In the genomic region with DNA sequence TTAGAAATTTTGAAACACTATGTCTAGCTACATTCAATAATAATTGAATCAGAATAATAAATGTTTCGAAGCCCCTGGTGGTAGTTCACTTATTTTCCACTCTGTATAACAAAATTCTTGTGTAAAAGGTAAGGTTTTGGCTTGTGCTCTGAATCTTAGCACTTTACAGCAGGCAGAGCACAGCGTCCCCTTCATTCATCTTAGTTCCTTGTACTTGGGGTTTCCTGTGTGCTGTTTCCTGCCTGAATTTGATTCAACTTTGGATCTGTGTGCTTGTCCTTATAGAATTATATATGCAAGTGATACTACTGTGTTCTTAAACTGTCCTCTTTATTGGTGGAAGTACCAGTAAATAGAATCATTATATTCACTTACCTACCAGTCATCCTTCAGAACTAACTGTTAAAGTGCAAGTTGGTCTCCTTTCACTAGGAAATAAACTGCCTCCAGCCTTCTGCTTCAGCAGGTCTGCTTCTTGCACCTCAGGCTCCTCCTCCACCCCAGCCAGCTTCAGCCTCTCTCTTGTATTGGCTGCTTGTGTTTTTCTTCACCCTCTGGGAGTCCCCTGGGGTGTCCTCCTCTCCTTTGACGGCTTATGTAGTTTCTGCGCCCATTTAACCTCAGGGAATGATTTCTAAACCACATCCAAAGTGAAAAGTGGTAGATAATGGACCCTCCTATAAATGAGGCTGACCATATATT, we compare ENCODE assay signal across 1 cellular context.
TF ChIP-seq lines count a peak whose summit lies in the region.

No MANE protein-coding gene starts in this region.

TF ChIP-seq in GM12878, 131 proteins besides CTCF, POLR2A, EP300 and RAD21 (continued from another document):
- no peak for TF ChIP-seq ZNF592 (IDR thresholded peaks at IDR 0.05)
- no peak for TF ChIP-seq SRF (IDR thresholded peaks at IDR 0.05; ENCODE audit: low read depth in 2 of 2, low read length in 2 of 2)
- TF ChIP-seq POLR2AphosphoS2 (IDR thresholded peaks at IDR 0.05; ENCODE audit: low read depth, low read length) = no peak
- no peak for TF ChIP-seq RAD51 (IDR thresholded peaks at IDR 0.05)
- TF ChIP-seq HCFC1 (IDR thresholded peaks at IDR 0.05; ENCODE audit: low read length) = no peak
- TF ChIP-seq NKRF (conservative IDR thresholded peaks at IDR 0.05) = no peak
- TF ChIP-seq LARP7 (IDR thresholded peaks at IDR 0.05) = no peak
